Comparison of ENCODE assay signal across 8 cellular contexts in genomic region chr1:186680031-186681012, GRCh38. TPM values are rescaled to one million over a fixed set of nuclear protein-coding genes. Genes with fewer than 3 reads are reported as not detected.
DNase-seq lines count a peak whose midpoint lies in the region; ATAC-seq and TF ChIP-seq lines count a peak whose summit lies in the region.

TSS of gene PTGS2 (minus strand) at chr1:186680423. CDS start at chr1:186680290, 133 bp downstream.

- H3K27me3 ChIP-seq in neural progenitor cell = peaks cover 49% of the 10 kb centered on the region
- H3K27me3 ChIP-seq in tibial nerve = no peaks in the 10 kb centered on the region

- H3K4me1 ChIP-seq in neural progenitor cell (peaks cover 4% of the 10 kb centered on the region), tibial nerve (peaks cover 0 to 14% (median 0%) of the 10 kb centered on the region in 4 donors)

- H3K36me3 Mint-ChIP-seq in CD14-positive monocyte (peaks cover 34 to 36% of the 10 kb centered on the region in 2 donors), neural progenitor cell (no peaks in the 10 kb centered on the region)
- no peaks in the 10 kb centered on the region for H3K36me3 Mint-ChIP-seq in activated naive CD4-positive, alpha-beta T cell treated with anti-CD3 and anti-CD28 coated beads, Interleukin-2, amount 10 ng/mL, durations not matched to agents 7 days and 5 days

- intact Hi-C loops in CD14-positive monocyte (cut with micrococcal nuclease) = loop anchor here (10.0 kb wide), 1 partner anchor 66 kb away; no protein-coding TSS in a partner anchor

- peak within 1 kb of the TSS; percentile 29 for H3K9ac ChIP-seq in neural progenitor cell

- no peak within 1 kb of the TSS for H3K27ac ChIP-seq in neural progenitor cell
- peak within 1 kb of the TSS; percentile 50 to 84 (median 68) for H3K27ac ChIP-seq in tibial nerve

- H3F3A ChIP-seq in neural progenitor cell (ENCODE audit: low read depth) = no peaks in the 10 kb centered on the region

- ATAC-seq in GM19328 (IDR thresholded peaks at IDR 0.05; ENCODE audit: unreplicated experiment) (peak; percentile 89), HG03442 (IDR thresholded peaks at IDR 0.05; ENCODE audit: unreplicated experiment) (peak; percentile 96)

- peaks cover 0 to 3% (median 0%) of the 10 kb centered on the region in 3 donors for H3K27me3 Mint-ChIP-seq in CD14-positive monocyte (ENCODE audit: low read depth in 3 of 3)
- H3K27me3 Mint-ChIP-seq in activated naive CD4-positive, alpha-beta T cell treated with anti-CD3 and anti-CD28 coated beads, Interleukin-2, amount 10 ng/mL, durations not matched to agents 7 days and 5 days = peaks cover 46% of the 10 kb centered on the region
- peaks cover 15% of the 10 kb centered on the region for H3K27me3 Mint-ChIP-seq in neural progenitor cell (ENCODE audit: insufficient read depth, low read depth)

- WGBS in tibial nerve, 2 donors = 1 to 2% methylated on average over 56 to 66 of the region's 66 CpGs

- no peaks in the 10 kb centered on the region for H4K20me1 ChIP-seq in neural progenitor cell (ENCODE audit: low read depth)

- H3K4me3 ChIP-seq in neural progenitor cell (peak within 1 kb of the TSS; percentile 61), tibial nerve (peak within 1 kb of the TSS; percentile 37 to 68 (median 54))

- no peaks in the 10 kb centered on the region for H3K36me3 ChIP-seq in neural progenitor cell
- H3K36me3 ChIP-seq in tibial nerve = peaks cover 0 to 4% (median 0%) of the 10 kb centered on the region in 3 donors

- peak in 1 of 2 donors; percentile 75 for TF ChIP-seq EP300 in tibial nerve (IDR thresholded peaks at IDR 0.05)

- TF ChIP-seq CTCF in CD14-positive monocyte (IDR thresholded peaks at IDR 0.05) (peak; percentile 69), neural progenitor cell (IDR thresholded peaks at IDR 0.05) (peak; percentile 60), tibial nerve (IDR thresholded peaks at IDR 0.05) (peak; percentile 32 to 55 (median 46))

- CTCF ChIA-PET in activated naive CD4-positive, alpha-beta T cell treated with anti-CD3 and anti-CD28 coated beads, Interleukin-2, amount 10 ng/mL, durations not matched to agents 7 days and 5 days (lab: Charles Lee) = interaction anchor here (1.0 to 2.0 kb wide), 7 partner anchors 11 to 276 kb away, joined by 3 to 6 read pairs (median 5); no protein-coding TSS in a partner anchor

- no peaks in the 10 kb centered on the region for H3K79me2 ChIP-seq in neural progenitor cell (ENCODE audit: low read depth)

- H2AFZ ChIP-seq in neural progenitor cell (replicated peaks) = peak within 1 kb of the TSS; percentile 93

- peak; percentile 35 to 58 for TF ChIP-seq POLR2A in tibial nerve (IDR thresholded peaks at IDR 0.05)

- peaks cover 33% of the 10 kb centered on the region for H3K4me1 Mint-ChIP-seq in CD14-positive monocyte
- peaks cover 17% of the 10 kb centered on the region for H3K4me1 Mint-ChIP-seq in activated naive CD4-positive, alpha-beta T cell treated with anti-CD3 and anti-CD28 coated beads, Interleukin-2, amount 10 ng/mL, durations not matched to agents 7 days and 5 days
- H3K4me1 Mint-ChIP-seq in neural progenitor cell = peaks cover 7% of the 10 kb centered on the region

- H3K9me3 ChIP-seq in neural progenitor cell (ENCODE audit: low read depth) = no peaks in the 10 kb centered on the region
- H3K9me3 ChIP-seq in tibial nerve = no peaks in the 10 kb centered on the region

- H3K27ac Mint-ChIP-seq in CD14-positive monocyte (peak within 1 kb of the TSS; percentile 98 to 99 (median 99)), neural progenitor cell (peak within 1 kb of the TSS; percentile 44)
- no peak within 1 kb of the TSS for H3K27ac Mint-ChIP-seq in activated naive CD4-positive, alpha-beta T cell treated with anti-CD3 and anti-CD28 coated beads, Interleukin-2, amount 10 ng/mL, durations not matched to agents 7 days and 5 days

- H3K9me3 Mint-ChIP-seq in CD14-positive monocyte = no peaks in the 10 kb centered on the region
- no peaks in the 10 kb centered on the region for H3K9me3 Mint-ChIP-seq in activated naive CD4-positive, alpha-beta T cell treated with anti-CD3 and anti-CD28 coated beads, Interleukin-2, amount 10 ng/mL, durations not matched to agents 7 days and 5 days
- no peaks in the 10 kb centered on the region for H3K9me3 Mint-ChIP-seq in neural progenitor cell

- DNase-seq in CD14-positive monocyte (ENCODE audit: low spot score) (peak; percentile 84), NOMO-1 (lab: John Stamatoyannopoulos, UW; ENCODE audit: unreplicated experiment in 2 of 2) (peak; percentile 79 to 95), globus pallidus (ENCODE audit: low spot score) (peak; percentile 48), neural progenitor cell (ENCODE audit: low spot score) (peak; percentile 88), tibial nerve (ENCODE audit: low spot score in 2 of 2) (peak; percentile 56 to 70)
- DNase-seq in activated naive CD4-positive, alpha-beta T cell treated with anti-CD3 and anti-CD28 coated beads, Interleukin-2, amount 10 ng/mL, durations not matched to agents 7 days and 5 days = peak; percentile 59

- peak within 1 kb of the TSS; percentile 80 for H3K4me2 ChIP-seq in neural progenitor cell

- peak within 1 kb of the TSS; percentile 97 to 98 for H3K4me3 Mint-ChIP-seq in CD14-positive monocyte
- H3K4me3 Mint-ChIP-seq in activated naive CD4-positive, alpha-beta T cell treated with anti-CD3 and anti-CD28 coated beads, Interleukin-2, amount 10 ng/mL, durations not matched to agents 7 days and 5 days = peak within 1 kb of the TSS; percentile 75
- H3K4me3 Mint-ChIP-seq in neural progenitor cell = peak within 1 kb of the TSS; percentile 92

RNA-seq across cellular contexts. Expression of gene PTGS2, which starts in this region (rescaled TPM):
- 100 to 1,000 TPM in 1 of 2 donors, 10 to 100 TPM in 1; 39.2 to 113 TPM for polyA plus RNA-seq in CD14-positive monocyte
- 0.03 and 0.37 TPM in 2 replicates for total RNA-seq in neural progenitor cell (ENCODE audit: low replicate concordance)
- 1 to 10 TPM in 3 of 4 donors, under 1 TPM in 1; 0.84 to 4.9 (median 1.1) TPM for total RNA-seq in tibial nerve

Comparison
In these comparisons a context has a peak if more than half of its experiments do, and no peak if none do; other contexts are left out.
1. Peak in DNase-seq, H3K4me3 ChIP-seq, H3K9ac ChIP-seq and H3K4me2 ChIP-seq in neural progenitor cell; RNA of the gene not detected or under 1 TPM.